Comparison of ENCODE assay signal across 1 cellular context in genomic region chr3:14261229-14261628, GRCh38.
A peak's percentile ranks its signal among the peaks of the same experiment; 100 is the strongest.
TF ChIP-seq lines count a peak whose summit lies in the region.

No MANE protein-coding gene starts in this region.

TF ChIP-seq in HepG2, 621 proteins besides CTCF, POLR2A, EP300 and RAD21 (continued from another document):
- TF ChIP-seq ZNF687 (CRISPR knock-in tag; IDR thresholded peaks at IDR 0.05) (peak; percentile 25; the same call in 1 of the 2 replicates), ZNF737 (CRISPR knock-in tag; IDR thresholded peaks at IDR 0.05; ENCODE audit: borderline replicate concordance) (no peak), ZNF614 (CRISPR knock-in tag; IDR thresholded peaks at IDR 0.05; ENCODE audit: borderline replicate concordance) (no peak), SRSF1 (optimal IDR thresholded peaks at IDR 0.05; ENCODE audit: low read depth, low read length) (no peak), SIN3B (IDR thresholded peaks at IDR 0.05; ENCODE audit: low read length) (no peak), AGO1 (IDR thresholded peaks at IDR 0.05; ENCODE audit: low read depth, low read length, poor library complexity, severe bottlenecking) (no peak), MTF2 (CRISPR knock-in tag; IDR thresholded peaks at IDR 0.05; ENCODE audit: borderline replicate concordance) (no peak), SOX5 (CRISPR knock-in tag; IDR thresholded peaks at IDR 0.05; ENCODE audit: borderline replicate concordance) (0 out of 2 replicates have a peak, but pooled peaks have one; percentile 17), RARA (CRISPR knock-in tag; IDR thresholded peaks at IDR 0.05) (no peak), SKIL (CRISPR knock-in tag; IDR thresholded peaks at IDR 0.05; ENCODE audit: borderline replicate concordance) (no peak), ZNF574 (CRISPR knock-in tag; IDR thresholded peaks at IDR 0.05) (no peak), ZNF441 (CRISPR knock-in tag; IDR thresholded peaks at IDR 0.05; ENCODE audit: borderline replicate concordance) (0 out of 2 replicates have a peak, but pooled peaks have one; percentile 39), HOXA9 (CRISPR knock-in tag; IDR thresholded peaks at IDR 0.05; ENCODE audit: borderline replicate concordance) (no peak), ZBTB10 (CRISPR knock-in tag; IDR thresholded peaks at IDR 0.05; ENCODE audit: borderline replicate concordance) (no peak), SOX6 (IDR thresholded peaks at IDR 0.05) (no peak), SOX6 (CRISPR knock-in tag; IDR thresholded peaks at IDR 0.05) (0 out of 2 replicates have a peak, but pooled peaks have one; percentile 12), BORCS8-MEF2B (CRISPR knock-in tag; IDR thresholded peaks at IDR 0.05) (0 out of 2 replicates have a peak, but pooled peaks have one; percentile 16), PCBP1 (IDR thresholded peaks at IDR 0.05; ENCODE audit: borderline replicate concordance, low read depth, low read length) (no peak), ZNF280B (CRISPR knock-in tag; IDR thresholded peaks at IDR 0.05; ENCODE audit: borderline replicate concordance) (0 out of 2 replicates have a peak, but pooled peaks have one; percentile 34), ZBTB26 (CRISPR knock-in tag; IDR thresholded peaks at IDR 0.05; ENCODE audit: borderline replicate concordance) (0 out of 2 replicates have a peak, but pooled peaks have one; percentile 36), FOXA3 (CRISPR knock-in tag; IDR thresholded peaks at IDR 0.05) (no peak), ZNF678 (CRISPR knock-in tag; IDR thresholded peaks at IDR 0.05) (no peak), ZNF768 (CRISPR knock-in tag; IDR thresholded peaks at IDR 0.05) (0 out of 2 replicates have a peak, but pooled peaks have one; percentile 22), HHEX (CRISPR knock-in tag; IDR thresholded peaks at IDR 0.05) (no peak), RXRB (CRISPR knock-in tag; IDR thresholded peaks at IDR 0.05; ENCODE audit: borderline replicate concordance) (0 out of 2 replicates have a peak, but pooled peaks have one; percentile 19), HMGXB4 (CRISPR knock-in tag; IDR thresholded peaks at IDR 0.05; ENCODE audit: borderline replicate concordance in 1 of 2, low read depth in 1 of 2) (0 out of 4 replicates have a peak, but pooled peaks of 1 of the 2 experiments have one; percentile 46), ZFP41 (CRISPR knock-in tag; IDR thresholded peaks at IDR 0.05; ENCODE audit: borderline replicate concordance) (no peak), STAG1 (CRISPR knock-in tag; IDR thresholded peaks at IDR 0.05) (peak; percentile 97), ZNF280D (CRISPR knock-in tag; IDR thresholded peaks at IDR 0.05) (0 out of 2 replicates have a peak, but pooled peaks have one; percentile 38), KDM2A (CRISPR knock-in tag; IDR thresholded peaks at IDR 0.05; ENCODE audit: borderline replicate concordance, low read depth) (peak; percentile 45; the same call in 1 of the 2 replicates), ZNF713 (CRISPR knock-in tag; IDR thresholded peaks at IDR 0.05) (no peak), YY1 (IDR thresholded peaks at IDR 0.05; ENCODE audit: insufficient read depth, insufficient replicate concordance, low read depth, low read length) (peak; percentile 45), PREB (CRISPR knock-in tag; IDR thresholded peaks at IDR 0.05) (no peak), KDM5A (IDR thresholded peaks at IDR 0.05; ENCODE audit: borderline replicate concordance, low read length) (no peak), STAT5B (CRISPR knock-in tag; IDR thresholded peaks at IDR 0.05) (no peak)
